Comparison of ENCODE assay signal across 34 cellular contexts in genomic region chr9:75599249-75599648, GRCh38.
"Had no signal": no experiment of that assay in that cellular context is flagged by ENCODE, and none has a peak within 500 bp of the region (broad histone marks: within the 10 kb centered on the region; RNA-seq: fewer than 3 reads in every experiment).

No MANE protein-coding gene starts in this region.

- ATAC-seq: activated CD8-positive, alpha-beta memory T cell treated with anti-CD3 and anti-CD28 coated beads, Interleukin-2, amount 10 ng/mL, durations not matched to agents 7 days and 5 days; activated CD8-positive, alpha-beta T cell treated with anti-CD3 and anti-CD28 coated beads, Interleukin-2, amount 10 ng/mL, durations not matched to agents 7 days and 5 days; activated naive CD8-positive, alpha-beta T cell treated with anti-CD3 and anti-CD28 coated beads, Interleukin-2, amount 50 U/mL, for 24 hours had no signal

- H3K27ac ChIP-seq: ascending aorta, cardiac muscle cell, VCaP had no signal

- H3K36me3 Mint-ChIP-seq: activated CD8-positive, alpha-beta memory T cell treated with anti-CD3 and anti-CD28 coated beads, Interleukin-2, amount 10 ng/mL, durations not matched to agents 7 days and 5 days; activated naive CD4-positive, alpha-beta T cell treated with anti-CD3 and anti-CD28 coated beads, Interleukin-2, amount 10 ng/mL, durations not matched to agents 7 days and 5 days; activated naive CD4-positive, alpha-beta T cell treated with anti-CD3 and anti-CD28 coated beads, Interleukin-2, amount 50 U/mL, for 24 hours; activated naive CD8-positive, alpha-beta T cell; activated naive CD8-positive, alpha-beta T cell treated with anti-CD3 and anti-CD28 coated beads, Interleukin-2, amount 10 ng/mL, durations not matched to agents 7 days and 5 days; brain had no signal

- H3K27ac Mint-ChIP-seq: activated B cell treated with CpG ODN at 0.5 μM for 24 hours; activated CD4-positive, alpha-beta memory T cell treated with anti-CD3 and anti-CD28 coated beads, Interleukin-2, amount 10 ng/mL, durations not matched to agents 7 days and 5 days; activated CD4-positive, alpha-beta T cell treated with anti-CD3 and anti-CD28 coated beads, Interleukin-2, amount 10 ng/mL, durations not matched to agents 7 days and 5 days; activated CD8-positive, alpha-beta memory T cell treated with anti-CD3 and anti-CD28 coated beads, Interleukin-2, amount 10 ng/mL, durations not matched to agents 7 days and 5 days; activated CD8-positive, alpha-beta T cell treated with anti-CD3 and anti-CD28 coated beads, Interleukin-2, amount 10 ng/mL, durations not matched to agents 7 days and 5 days; activated naive CD4-positive, alpha-beta T cell treated with anti-CD3 and anti-CD28 coated beads, Interleukin-2, amount 10 ng/mL, durations not matched to agents 7 days and 5 days; activated naive CD4-positive, alpha-beta T cell treated with anti-CD3 and anti-CD28 coated beads, Interleukin-2, amount 50 U/mL, for 24 hours; activated naive CD8-positive, alpha-beta T cell; activated naive CD8-positive, alpha-beta T cell treated with anti-CD3 and anti-CD28 coated beads, Interleukin-2, amount 10 ng/mL, durations not matched to agents 7 days and 5 days; activated naive CD8-positive, alpha-beta T cell treated with anti-CD3 and anti-CD28 coated beads, Interleukin-2, amount 50 U/mL, for 24 hours; activated T-cell treated with anti-CD3 and anti-CD28 coated beads, Interleukin-2, amount 50 U/mL, for 24 hours; activated T-helper 2 cell treated with anti-CD3 and anti-CD28 coated beads, Interferon-gamma antibody, Interleukin-2, Interleukin-4, amounts not matched to agents 10 μg/mL and 5 μg/mL and 100 μg/mL, durations not matched to agents 14 hours and 24 hours and 36 hours; T-helper 1 cell treated with Interleukin-12 subunit alpha and Interleukin-12 subunit beta and Interleukin-4 antibody, amounts not matched to agents 30 μg/mL and 1 μg/mL, for 36 hours; T-helper 2 cell treated with Interferon-gamma antibody and Interleukin-4, amounts not matched to agents 5 μg/mL and 100 μg/mL, for 36 hours had no signal

- DNase-seq: activated B cell treated with CpG ODN at 0.5 μM for 24 hours; activated CD4-positive, alpha-beta memory T cell treated with anti-CD3 and anti-CD28 coated beads, Interleukin-2, amount 10 ng/mL, durations not matched to agents 7 days and 5 days; activated CD4-positive, alpha-beta T cell treated with anti-CD3 and anti-CD28 coated beads for 4 hours; activated CD4-positive, alpha-beta T cell treated with anti-CD3 and anti-CD28 coated beads, Interleukin-2, amount 10 ng/mL, durations not matched to agents 7 days and 5 days; activated CD4-positive, alpha-beta T cell treated with anti-CD3 and anti-CD28 coated beads, Interleukin-2, amount 50 U/mL, for 48 hours; activated CD4-positive, CD25-positive, alpha-beta regulatory T cell treated with anti-CD3 and anti-CD28 coated beads, Interleukin-2, amount 50 U/mL, for 72 hours; activated CD8-positive, alpha-beta memory T cell treated with anti-CD3 and anti-CD28 coated beads for 24 hours; activated CD8-positive, alpha-beta memory T cell treated with anti-CD3 and anti-CD28 coated beads, Interleukin-2, amount 10 ng/mL, durations not matched to agents 7 days and 5 days; activated CD8-positive, alpha-beta memory T cell treated with anti-CD3 and anti-CD28 coated beads, Interleukin-2, amount 50 U/mL, for 48 hours; activated CD8-positive, alpha-beta T cell treated with anti-CD3 and anti-CD28 coated beads, Interleukin-2, amount 10 ng/mL, durations not matched to agents 7 days and 5 days; activated effector memory CD4-positive, alpha-beta T cell treated with Interleukin-2 at 50 U/mL for 16 hours; activated gamma-delta T cell; activated naive CD4-positive, alpha-beta T cell treated with anti-CD3 and anti-CD28 coated beads, Interleukin-2, amount 10 ng/mL, durations not matched to agents 7 days and 5 days; activated naive CD4-positive, alpha-beta T cell treated with Interleukin-2 at 50 U/mL for 16 hours; activated naive CD8-positive, alpha-beta T cell treated with anti-CD3 and anti-CD28 coated beads, Interleukin-2, amount 10 ng/mL, durations not matched to agents 7 days and 5 days; activated naive CD8-positive, alpha-beta T cell treated with anti-CD3 and anti-CD28 coated beads, Interleukin-2, amount 50 U/mL, for 24 hours; activated T-cell treated with anti-CD3 and anti-CD28 coated beads, Interleukin-2, amount 50 U/mL, for 24 hours; activated T-cell treated with anti-CD3 and anti-CD28 coated beads, Interleukin-2, amount 50 U/mL, for 48 hours; amygdala; anterior cingulate cortex; central memory CD4-positive, alpha-beta T cell; T-helper 2 cell; T-helper 9 cell had no signal

- H3K27me3 Mint-ChIP-seq: activated B cell treated with CpG ODN at 0.5 μM for 24 hours; activated CD4-positive, alpha-beta memory T cell treated with anti-CD3 and anti-CD28 coated beads, Interleukin-2, amount 10 ng/mL, durations not matched to agents 7 days and 5 days; activated CD4-positive, alpha-beta T cell treated with anti-CD3 and anti-CD28 coated beads, Interleukin-2, amount 10 ng/mL, durations not matched to agents 7 days and 5 days; activated CD8-positive, alpha-beta memory T cell treated with anti-CD3 and anti-CD28 coated beads, Interleukin-2, amount 10 ng/mL, durations not matched to agents 7 days and 5 days; activated naive CD4-positive, alpha-beta T cell treated with anti-CD3 and anti-CD28 coated beads, Interleukin-2, amount 10 ng/mL, durations not matched to agents 7 days and 5 days; activated naive CD8-positive, alpha-beta T cell treated with anti-CD3 and anti-CD28 coated beads, Interleukin-2, amount 50 U/mL, for 24 hours; activated T-cell treated with anti-CD3 and anti-CD28 coated beads, Interleukin-2, amount 50 U/mL, for 24 hours; brain had no signal

- H3K9me3 ChIP-seq: ascending aorta had no signal

- H3K36me3 ChIP-seq: ascending aorta, cardiac muscle cell had no signal

- H3K4me3 ChIP-seq: ascending aorta, cardiac muscle cell had no signal

- H3K27me3 ChIP-seq: ascending aorta, cardiac muscle cell had no signal

- H3K4me3 Mint-ChIP-seq: activated B cell treated with CpG ODN at 0.5 μM for 24 hours; activated CD4-positive, alpha-beta memory T cell treated with anti-CD3 and anti-CD28 coated beads, Interleukin-2, amount 10 ng/mL, durations not matched to agents 7 days and 5 days; activated CD4-positive, alpha-beta T cell treated with anti-CD3 and anti-CD28 coated beads, Interleukin-2, amount 10 ng/mL, durations not matched to agents 7 days and 5 days; activated CD8-positive, alpha-beta memory T cell treated with anti-CD3 and anti-CD28 coated beads, Interleukin-2, amount 10 ng/mL, durations not matched to agents 7 days and 5 days; activated CD8-positive, alpha-beta T cell treated with anti-CD3 and anti-CD28 coated beads, Interleukin-2, amount 10 ng/mL, durations not matched to agents 7 days and 5 days; activated naive CD4-positive, alpha-beta T cell treated with anti-CD3 and anti-CD28 coated beads, Interleukin-2, amount 10 ng/mL, durations not matched to agents 7 days and 5 days; activated naive CD4-positive, alpha-beta T cell treated with anti-CD3 and anti-CD28 coated beads, Interleukin-2, amount 50 U/mL, for 24 hours; activated naive CD8-positive, alpha-beta T cell; activated naive CD8-positive, alpha-beta T cell treated with anti-CD3 and anti-CD28 coated beads, Interleukin-2, amount 10 ng/mL, durations not matched to agents 7 days and 5 days; activated naive CD8-positive, alpha-beta T cell treated with anti-CD3 and anti-CD28 coated beads, Interleukin-2, amount 50 U/mL, for 24 hours; activated T-cell treated with anti-CD3 and anti-CD28 coated beads, Interleukin-2, amount 50 U/mL, for 24 hours; T-helper 1 cell treated with Interleukin-12 subunit alpha and Interleukin-12 subunit beta and Interleukin-4 antibody, amounts not matched to agents 30 μg/mL and 1 μg/mL, for 36 hours; T-helper 2 cell treated with Interferon-gamma antibody and Interleukin-4, amounts not matched to agents 5 μg/mL and 100 μg/mL, for 36 hours had no signal

- H3K9me3 Mint-ChIP-seq: activated B cell treated with CpG ODN at 0.5 μM for 24 hours; activated CD4-positive, alpha-beta memory T cell treated with anti-CD3 and anti-CD28 coated beads, Interleukin-2, amount 10 ng/mL, durations not matched to agents 7 days and 5 days; activated CD4-positive, alpha-beta T cell treated with anti-CD3 and anti-CD28 coated beads, Interleukin-2, amount 10 ng/mL, durations not matched to agents 7 days and 5 days; activated naive CD4-positive, alpha-beta T cell treated with anti-CD3 and anti-CD28 coated beads, Interleukin-2, amount 10 ng/mL, durations not matched to agents 7 days and 5 days; activated naive CD4-positive, alpha-beta T cell treated with anti-CD3 and anti-CD28 coated beads, Interleukin-2, amount 50 U/mL, for 24 hours; activated naive CD8-positive, alpha-beta T cell treated with anti-CD3 and anti-CD28 coated beads, Interleukin-2, amount 10 ng/mL, durations not matched to agents 7 days and 5 days; activated naive CD8-positive, alpha-beta T cell treated with anti-CD3 and anti-CD28 coated beads, Interleukin-2, amount 50 U/mL, for 24 hours; activated T-cell treated with anti-CD3 and anti-CD28 coated beads, Interleukin-2, amount 50 U/mL, for 24 hours; activated T-helper 2 cell treated with anti-CD3 and anti-CD28 coated beads, Interferon-gamma antibody, Interleukin-2, Interleukin-4, amounts not matched to agents 10 μg/mL and 5 μg/mL and 100 μg/mL, durations not matched to agents 14 hours and 24 hours and 36 hours; brain; T-helper 1 cell treated with Interleukin-12 subunit alpha and Interleukin-12 subunit beta and Interleukin-4 antibody, amounts not matched to agents 30 μg/mL and 1 μg/mL, for 36 hours; T-helper 2 cell treated with Interferon-gamma antibody and Interleukin-4, amounts not matched to agents 5 μg/mL and 100 μg/mL, for 36 hours had no signal

- FAIRE-seq: bronchial epithelial cell, TTC549 had no signal

- H3K4me1 ChIP-seq: ascending aorta had no signal

- H3K4me1 Mint-ChIP-seq: activated B cell treated with CpG ODN at 0.5 μM for 24 hours; activated CD4-positive, alpha-beta memory T cell treated with anti-CD3 and anti-CD28 coated beads, Interleukin-2, amount 10 ng/mL, durations not matched to agents 7 days and 5 days; activated CD4-positive, alpha-beta T cell treated with anti-CD3 and anti-CD28 coated beads, Interleukin-2, amount 10 ng/mL, durations not matched to agents 7 days and 5 days; activated CD8-positive, alpha-beta memory T cell treated with anti-CD3 and anti-CD28 coated beads, Interleukin-2, amount 10 ng/mL, durations not matched to agents 7 days and 5 days; activated naive CD4-positive, alpha-beta T cell treated with anti-CD3 and anti-CD28 coated beads, Interleukin-2, amount 10 ng/mL, durations not matched to agents 7 days and 5 days; activated naive CD4-positive, alpha-beta T cell treated with anti-CD3 and anti-CD28 coated beads, Interleukin-2, amount 50 U/mL, for 24 hours; activated naive CD8-positive, alpha-beta T cell treated with anti-CD3 and anti-CD28 coated beads, Interleukin-2, amount 10 ng/mL, durations not matched to agents 7 days and 5 days; activated naive CD8-positive, alpha-beta T cell treated with anti-CD3 and anti-CD28 coated beads, Interleukin-2, amount 50 U/mL, for 24 hours had no signal
